In genomic region chr1:23217421-23218115, GRCh38 we compare ENCODE assay signal across 8 cellular contexts. TPM values are rescaled to one million over a fixed set of nuclear protein-coding genes. Genes with fewer than 3 reads are reported as not detected.
DNase-seq lines count a peak whose midpoint lies in the region; ATAC-seq and TF ChIP-seq lines count a peak whose summit lies in the region.

HTR1D (minus strand) TSS chr1:23217502; CDS start chr1:23194219, 23,283 bp downstream.

- no peaks in the 10 kb centered on the region for H3K9me3 ChIP-seq in stomach

- no peak for TF ChIP-seq CTCF in stomach (IDR thresholded peaks at IDR 0.05)

- TF ChIP-seq EP300 in stomach (IDR thresholded peaks at IDR 0.05) = no peak

- ATAC-seq in HG03378 (IDR thresholded peaks at IDR 0.05; ENCODE audit: unreplicated experiment) (no peak), HG03432 (IDR thresholded peaks at IDR 0.05; ENCODE audit: unreplicated experiment) (no peak)

- intact Hi-C loops in stomach (cut with DNase I; ENCODE audit: low total_unique reads) = no loop called here

- H3K27ac ChIP-seq in stomach = no peak within 1 kb of the TSS

- POLR2A ChIA-PET in activated CD4-positive, alpha-beta T cell treated with anti-CD3 and anti-CD28 coated beads, Interleukin-2, amount 10 ng/mL, durations not matched to agents 7 days and 5 days (lab: Charles Lee) = no interaction called here

- peak within 1 kb of the TSS; percentile 41 to 59 (median 46) for H3K4me3 ChIP-seq in stomach

- 1 to 5% (median 2%) methylated on average over 30 to 45 of the region's 45 CpGs for WGBS in stomach, 5 donors

- H3K36me3 Mint-ChIP-seq in activated CD4-positive, alpha-beta T cell treated with anti-CD3 and anti-CD28 coated beads, Interleukin-2, amount 10 ng/mL, durations not matched to agents 7 days and 5 days (ENCODE audit: low read depth) = no peaks in the 10 kb centered on the region
- no peaks in the 10 kb centered on the region for H3K36me3 Mint-ChIP-seq in activated naive CD8-positive, alpha-beta T cell

- peaks cover 10 to 15% (median 14%) of the 10 kb centered on the region in 4 donors for H3K4me1 ChIP-seq in stomach

- peaks cover 3% of the 10 kb centered on the region for H3K4me1 Mint-ChIP-seq in activated CD4-positive, alpha-beta T cell treated with anti-CD3 and anti-CD28 coated beads, Interleukin-2, amount 10 ng/mL, durations not matched to agents 7 days and 5 days
- H3K4me1 Mint-ChIP-seq in activated naive CD8-positive, alpha-beta T cell (ENCODE audit: low read depth) = peaks cover 5% of the 10 kb centered on the region

- H3K27ac Mint-ChIP-seq in activated CD4-positive, alpha-beta T cell treated with anti-CD3 and anti-CD28 coated beads, Interleukin-2, amount 10 ng/mL, durations not matched to agents 7 days and 5 days = no peak within 1 kb of the TSS
- no peak within 1 kb of the TSS for H3K27ac Mint-ChIP-seq in activated naive CD8-positive, alpha-beta T cell

- H3K27me3 Mint-ChIP-seq in activated CD4-positive, alpha-beta T cell treated with anti-CD3 and anti-CD28 coated beads, Interleukin-2, amount 10 ng/mL, durations not matched to agents 7 days and 5 days = peaks cover 62% of the 10 kb centered on the region
- H3K27me3 Mint-ChIP-seq in activated naive CD8-positive, alpha-beta T cell = peaks cover 24% of the 10 kb centered on the region

- H3K36me3 ChIP-seq in stomach = no peaks in the 10 kb centered on the region

- no peaks in the 10 kb centered on the region for H3K9me3 Mint-ChIP-seq in activated CD4-positive, alpha-beta T cell treated with anti-CD3 and anti-CD28 coated beads, Interleukin-2, amount 10 ng/mL, durations not matched to agents 7 days and 5 days
- no peaks in the 10 kb centered on the region for H3K9me3 Mint-ChIP-seq in activated naive CD8-positive, alpha-beta T cell (ENCODE audit: low read depth)

- H3K27me3 ChIP-seq in stomach = peaks cover 20 to 79% (median 49%) of the 10 kb centered on the region in 3 donors

- peak within 1 kb of the TSS; percentile 42 for H3K4me3 Mint-ChIP-seq in activated CD4-positive, alpha-beta T cell treated with anti-CD3 and anti-CD28 coated beads, Interleukin-2, amount 10 ng/mL, durations not matched to agents 7 days and 5 days
- peak within 1 kb of the TSS; percentile 73 for H3K4me3 Mint-ChIP-seq in activated naive CD8-positive, alpha-beta T cell

- no peak for TF ChIP-seq POLR2A in stomach (IDR thresholded peaks at IDR 0.05)

- no peak for DNase-seq in activated CD4-positive, alpha-beta T cell treated with anti-CD3 and anti-CD28 coated beads, Interleukin-2, amount 10 ng/mL, durations not matched to agents 7 days and 5 days
- no peak for DNase-seq in activated CD4-positive, alpha-beta T cell treated with anti-CD3 and anti-CD28 coated beads for 1 hour
- DNase-seq in islet precursor cell = peak; percentile 67
- DNase-seq in stomach = no peak
- DNase-seq in NCI-H2029 treated with DMSO at 0.1 percent for 48 hours (lab: John Stamatoyannopoulos, UW) = no peak

- CTCF ChIA-PET in activated CD4-positive, alpha-beta T cell treated with anti-CD3 and anti-CD28 coated beads, Interleukin-2, amount 10 ng/mL, durations not matched to agents 7 days and 5 days (lab: Charles Lee) = interaction anchor here (1.0 kb wide), 1 partner anchor 24 kb away, joined by 3 read pairs; no protein-coding TSS in a partner anchor

RNA-seq across cellular contexts. Expression of gene HTR1D, which starts in this region (rescaled TPM):
- not detected for total RNA-seq in activated CD4-positive, alpha-beta T cell treated with anti-CD3 and anti-CD28 coated beads, Interleukin-2, amount 10 ng/mL, durations not matched to agents 7 days and 5 days
- total RNA-seq in stomach = under 1 TPM in 1 of 5 donors, not detected in 4; 0.58 TPM
- under 1 TPM in 1 of 3 donors, not detected in 2; 0.19 TPM for polyA plus RNA-seq in stomach
